Comparison of ENCODE assay signal across 8 cellular contexts in genomic region chr11:34357646-34358257, GRCh38. TPM values are rescaled to one million over a fixed set of nuclear protein-coding genes. Genes with fewer than 3 reads are reported as not detected.
DNase-seq lines count a peak whose midpoint lies in the region; ATAC-seq and TF ChIP-seq lines count a peak whose summit lies in the region.

Gene ABTB2, minus strand, starts transcription at chr11:34358010.

- peak; percentile 91 for DNase-seq in Caki2 (ENCODE audit: low read depth)
- peak; percentile 96 for DNase-seq in HT1080 (ENCODE audit: low read depth)
- DNase-seq in NOMO-1 (lab: John Stamatoyannopoulos, UW; ENCODE audit: unreplicated experiment in 2 of 2): peak; percentile 97 to 99
- peak; percentile 88 to 95 (median 94) for DNase-seq in activated CD8-positive, alpha-beta memory T cell treated with anti-CD3 and anti-CD28 coated beads for 48 hours (ENCODE audit: low read depth in 2 of 3, low spot score in 2 of 3)
- DNase-seq in endodermal cell: peak; percentile 99
- DNase-seq in midbrain (lab: John Stamatoyannopoulos, UW): peak; percentile 98
- DNase-seq in stimulated activated CD8-positive, alpha-beta memory T cell treated with anti-CD3 and anti-CD28 coated beads, Interleukin-15, amount 100 ng/mL, for 48 hours (ENCODE audit: low read depth in 2 of 2): peak; percentile 95 to 96

- TF ChIP-seq CTCF in endodermal cell (conservative IDR thresholded peaks at IDR 0.05): no peak

- H3K9me3 Mint-ChIP-seq in endodermal cell: no peaks in the 10 kb centered on the region

- peak within 1 kb of the TSS; percentile 90 for H3K4me3 ChIP-seq in endodermal cell (ENCODE audit: low read length)

- H3K27me3 ChIP-seq in endodermal cell (ENCODE audit: control insufficient read depth, insufficient read depth, low read length, poor library complexity, severe bottlenecking): peaks cover 19% of the 10 kb centered on the region

- peaks cover 36% of the 10 kb centered on the region for H3K27me3 Mint-ChIP-seq in endodermal cell (ENCODE audit: insufficient read depth)

- H3K27ac Mint-ChIP-seq in endodermal cell: peak within 1 kb of the TSS; percentile 86

- H3K9ac ChIP-seq in endodermal cell (ENCODE audit: extremely low read depth, low read length, poor library complexity, severe bottlenecking): peak within 1 kb of the TSS; percentile 54

- H3K36me3 Mint-ChIP-seq in endodermal cell (ENCODE audit: low read depth): no peaks in the 10 kb centered on the region

- no peaks in the 10 kb centered on the region for H3K9me3 ChIP-seq in endodermal cell (ENCODE audit: control insufficient read depth, low read length)

- peaks cover 25% of the 10 kb centered on the region for H3K4me1 Mint-ChIP-seq in endodermal cell

- H3K27ac ChIP-seq in endodermal cell (ENCODE audit: low read depth, low read length): peak within 1 kb of the TSS; percentile 58

- WGBS in endodermal cell (ENCODE audit: insufficient coverage in 1 of 2, insufficient read length in 1 of 2), 2 experiments: 0% methylated on average over 17 to 51 of the region's 59 CpGs

- no peaks in the 10 kb centered on the region for H3K36me3 ChIP-seq in endodermal cell (ENCODE audit: control insufficient read depth, insufficient read depth, low read length)

- peak within 1 kb of the TSS; percentile 66 for H3K4me3 Mint-ChIP-seq in endodermal cell

- peak; percentile 78 for ATAC-seq in GM21381 (IDR thresholded peaks at IDR 0.05; ENCODE audit: unreplicated experiment)

- no peaks in the 10 kb centered on the region for H3K4me1 ChIP-seq in endodermal cell (ENCODE audit: control insufficient read depth, insufficient read depth, low read length)

- in situ Hi-C loops in Caki2 (cut with HindIII; ENCODE audit: low pct_unique_long_range_greater_than_20kb, low sequenced_read_pairs): no loop called here

RNA-seq across cellular contexts. Expression of gene ABTB2, which starts in this region (rescaled TPM):
- 6.0 and 6.3 TPM in 2 replicates for total RNA-seq in Caki2 (2014; rRNA removed; shearing (Covaris generic); ENCODE audit: low replicate concordance)
- total RNA-seq in HT1080 (2014; rRNA removed; shearing (Covaris generic)): 3.8 and 4.0 TPM in 2 replicates
- 6.6 and 7.6 TPM in 2 replicates for polyA plus RNA-seq in HT1080 (2015; cell fraction: cytosol; rRNA removed)
- 11.4 TPM in 2 replicates for polyA plus RNA-seq in HT1080 (2015; cell fraction: nucleus; rRNA removed)
- total RNA-seq in endodermal cell: 1 to 10 TPM; 2.9 to 5.2 TPM
- 8.4 TPM for polyA plus RNA-seq in endodermal cell (2013, experiment 1 of 2)
- polyA plus RNA-seq in endodermal cell (2013, experiment 2 of 2): 8.3 TPM

Comparison
In these comparisons a context has a peak if more than half of its experiments do, and no peak if none do; other contexts are left out.
1. Peak in every context shown above with its lines: DNase-seq, ATAC-seq, H3K4me3 ChIP-seq and H3K27ac ChIP-seq.